Comparison of ENCODE assay signal across 28 cellular contexts in the genomic region with DNA sequence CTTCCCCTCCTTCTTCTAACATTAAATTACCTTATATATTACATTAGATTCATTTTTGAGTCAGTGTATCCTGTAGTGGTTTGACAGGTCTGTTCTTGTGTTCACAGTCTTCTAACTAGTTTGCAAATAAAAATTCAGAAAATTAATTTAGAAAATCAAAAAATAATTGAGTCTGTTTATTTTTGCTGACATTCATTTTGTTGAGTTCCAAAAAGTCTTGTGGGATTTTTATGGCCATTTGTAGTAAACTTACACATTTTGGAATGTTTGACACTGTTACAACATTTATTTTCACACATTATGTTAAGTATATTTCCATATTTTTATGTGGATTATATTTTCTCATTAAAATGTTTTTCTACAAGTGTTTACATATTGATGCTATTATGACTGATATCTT.
"Had no signal": no experiment of that assay in that cellular context is flagged by ENCODE, and none has a peak within 500 bp of the region (broad histone marks: within the 10 kb centered on the region; RNA-seq: fewer than 3 reads in every experiment).

No MANE protein-coding gene starts in this region.

- H3K27ac ChIP-seq: brain microvascular endothelial cell, coronary artery, dorsolateral prefrontal cortex had no signal

- H3K27me3 ChIP-seq: brain microvascular endothelial cell, dorsolateral prefrontal cortex had no signal

- FAIRE-seq: astrocyte, bronchial epithelial cell, frontal cortex had no signal

- H3K36me3 ChIP-seq: brain microvascular endothelial cell had no signal

- ATAC-seq: activated CD4-positive, alpha-beta T cell treated with anti-CD3 and anti-CD28 coated beads for 36 hours; activated CD8-positive, alpha-beta memory T cell treated with anti-CD3 and anti-CD28 coated beads, Interleukin-2, amount 10 ng/mL, durations not matched to agents 7 days and 5 days; activated CD8-positive, alpha-beta T cell treated with anti-CD3 and anti-CD28 coated beads, Interleukin-2, amount 10 ng/mL, durations not matched to agents 7 days and 5 days; activated T-helper 17 cell treated with anti-CD3 and anti-CD28 coated beads, Interleukin-2, amount 50 U/mL, for 72 hours; esophagus mucosa had no signal

- DNase-seq: activated CD4-positive, alpha-beta memory T cell treated with anti-CD3 and anti-CD28 coated beads for 36 hours; activated CD4-positive, alpha-beta T cell treated with anti-CD3 and anti-CD28 coated beads for 36 hours; activated CD4-positive, alpha-beta T cell treated with anti-CD3 and anti-CD28 coated beads, Interleukin-2, amount 10 ng/mL, durations not matched to agents 24 days and 14 days; activated CD4-positive, CD25-positive, alpha-beta regulatory T cell; activated CD4-positive, CD25-positive, alpha-beta regulatory T cell treated with anti-CD3 and anti-CD28 coated beads, Interleukin-2, amount 50 U/mL, for 72 hours; activated CD8-positive, alpha-beta memory T cell treated with anti-CD3 and anti-CD28 coated beads, Interleukin-2, amount 10 ng/mL, durations not matched to agents 7 days and 5 days; activated CD8-positive, alpha-beta memory T cell treated with anti-CD3 and anti-CD28 coated beads, Interleukin-2, amount 50 U/mL, for 4 hours; activated CD8-positive, alpha-beta T cell treated with anti-CD3 and anti-CD28 coated beads, Interleukin-2, amount 10 ng/mL, durations not matched to agents 7 days and 5 days; activated effector memory CD4-positive, alpha-beta T cell treated with Interleukin-2 at 50 U/mL for 16 hours; activated gamma-delta T cell treated with Interleukin-2 at 50 U/mL for 16 hours; activated naive CD4-positive, alpha-beta T cell treated with anti-CD3 and anti-CD28 coated beads, Interleukin-2, amount 50 U/mL, for 16 hours; activated naive CD4-positive, alpha-beta T cell treated with Interleukin-2 at 50 U/mL for 16 hours; activated T-cell treated with anti-CD3 and anti-CD28 coated beads, Interleukin-2, amount 50 U/mL, for 1 hour; amniotic stem cell; anterior cingulate cortex; brain microvascular endothelial cell; dorsolateral prefrontal cortex; effector memory CD4-positive, alpha-beta T cell; endodermal cell; foreskin fibroblast; head of caudate nucleus; T-helper 2 cell had no signal

- H3K4me3 ChIP-seq: coronary artery, dorsolateral prefrontal cortex had no signal
